Comparison of ENCODE assay signal across 8 cellular contexts in genomic region chr9:36485647-36486453, GRCh38.
DNase-seq lines count a peak whose midpoint lies in the region; ATAC-seq and TF ChIP-seq lines count a peak whose summit lies in the region.

No MANE protein-coding gene starts in this region.

- H3K27me3 ChIP-seq in prostate gland (replicated peaks; ENCODE audit: insufficient read depth): no peaks in the 10 kb centered on the region

- CTCF ChIA-PET in T-cell (lab: Charles Lee): interaction anchor here (0.5 to 1.5 kb wide), 4 partner anchors 14 to 117 kb away, joined by 3 to 4 read pairs (median 3); no protein-coding TSS in a partner anchor

- peaks cover 21% of the 10 kb centered on the region for H3K36me3 Mint-ChIP-seq in activated T-cell treated with anti-CD3 and anti-CD28 coated beads, Interleukin-2, amount 50 U/mL, for 24 hours (ENCODE audit: low read depth)
- no peaks in the 10 kb centered on the region for H3K36me3 Mint-ChIP-seq in T-cell

- WGBS in prostate gland: 11% methylated on average over 13 of the region's 13 CpGs

- no peaks in the 10 kb centered on the region for H3K36me3 ChIP-seq in prostate gland

- peak overlapping the region; percentile 88 for H3K4me3 ChIP-seq in fibroblast of pulmonary artery (replicated peaks; ENCODE audit: low read depth, low read length)
- peak overlapping the region; percentile 84 to 95 for H3K4me3 ChIP-seq in prostate gland

- peak overlapping the region; percentile 78 to 91 for H3K27ac ChIP-seq in prostate gland

- H3K9me3 ChIP-seq in prostate gland: no peaks in the 10 kb centered on the region

- H3K4me1 ChIP-seq in prostate gland (replicated peaks): no peaks in the 10 kb centered on the region

- no peak for TF ChIP-seq POLR2A in prostate gland (IDR thresholded peaks at IDR 0.05)

- peak overlapping the region; percentile 88 for H3K27ac Mint-ChIP-seq in activated T-cell treated with anti-CD3 and anti-CD28 coated beads, Interleukin-2, amount 50 U/mL, for 24 hours
- peak overlapping the region; percentile 86 to 90 for H3K27ac Mint-ChIP-seq in T-cell

- no peaks in the 10 kb centered on the region for H3K27me3 Mint-ChIP-seq in activated T-cell treated with anti-CD3 and anti-CD28 coated beads, Interleukin-2, amount 50 U/mL, for 24 hours
- no peaks in the 10 kb centered on the region for H3K27me3 Mint-ChIP-seq in T-cell

- DNase-seq in activated T-cell treated with anti-CD3 and anti-CD28 coated beads, Interleukin-2, amount 50 U/mL, for 24 hours: no peak
- DNase-seq in activated T-cell treated with anti-CD3 and anti-CD28 coated beads, Interleukin-2, amount 50 U/mL, for 48 hours: no peak
- peak in 1 of 34 experiments; percentile 13 for DNase-seq in T-cell
- DNase-seq in fibroblast of pulmonary artery (ENCODE audit: low read depth): no peak
- peak; percentile 10 for DNase-seq in prostate gland (ENCODE audit: low spot score)
- no peak for DNase-seq in epidermal melanocyte (ENCODE audit: insufficient read length, low spot score)
- no peak for DNase-seq in activated gamma-delta T cell (lab: John Stamatoyannopoulos, UW)
- no peak for DNase-seq in NCI-H2196 (lab: John Stamatoyannopoulos, UW; ENCODE audit: unreplicated experiment)

- H3K9me3 Mint-ChIP-seq in activated T-cell treated with anti-CD3 and anti-CD28 coated beads, Interleukin-2, amount 50 U/mL, for 24 hours: no peaks in the 10 kb centered on the region
- H3K9me3 Mint-ChIP-seq in T-cell: no peaks in the 10 kb centered on the region

- POLR2A ChIA-PET in T-cell (lab: Charles Lee): interaction anchor here in 1 of 2 donors (0.6 to 1.1 kb wide), 2 partner anchors 14 to 77 kb away, joined by 3 read pairs; no protein-coding TSS in a partner anchor

- peaks cover 65% of the 10 kb centered on the region for H3K4me1 Mint-ChIP-seq in activated T-cell treated with anti-CD3 and anti-CD28 coated beads, Interleukin-2, amount 50 U/mL, for 24 hours (ENCODE audit: low read depth)
- peaks cover 69 to 75% (median 72%) of the 10 kb centered on the region in 3 donors for H3K4me1 Mint-ChIP-seq in T-cell

- H3K4me3 Mint-ChIP-seq in activated T-cell treated with anti-CD3 and anti-CD28 coated beads, Interleukin-2, amount 50 U/mL, for 24 hours: peak overlapping the region; percentile 94
- H3K4me3 Mint-ChIP-seq in T-cell: peak overlapping the region; percentile 73 to 87 (median 86)

- no peak for TF ChIP-seq CTCF in fibroblast of pulmonary artery (IDR thresholded peaks at IDR 0.05; ENCODE audit: low read length, missing control alignments)
- TF ChIP-seq CTCF in prostate gland (IDR thresholded peaks at IDR 0.05): no peak

- ATAC-seq in T-cell (replicated peaks in 1 of 4): no peak

- intact Hi-C loops in prostate gland (cut with DNase I): loop anchor here (5.0 kb wide), 1 partner anchor 84 kb away; the partner anchor contains the start of gene RNF38
